Comparison of ENCODE assay signal across 24 cellular contexts in genomic region chr1:163406787-163407186, GRCh38.
"Had no signal": no experiment of that assay in that cellular context is flagged by ENCODE, and none has a peak within 500 bp of the region (broad histone marks: within the 10 kb centered on the region; RNA-seq: fewer than 3 reads in every experiment).

No MANE protein-coding gene starts in this region.

- H3K27me3 Mint-ChIP-seq: activated CD4-positive, alpha-beta T cell treated with anti-CD3 and anti-CD28 coated beads, Interleukin-2, amount 10 ng/mL, durations not matched to agents 24 days and 14 days had no signal

- ATAC-seq: activated CD8-positive, alpha-beta T cell treated with anti-CD3 and anti-CD28 coated beads, Interleukin-2, amount 10 ng/mL, durations not matched to agents 7 days and 5 days; psoas muscle; right lobe of liver; stimulated activated naive CD8-positive, alpha-beta T cell treated with anti-CD3 and anti-CD28 coated beads, Interleukin-15, Interleukin-2, amounts not matched to agents 100 U/mL and 50 U/mL, for 24 hours had no signal

- H3K4me3 Mint-ChIP-seq: activated CD4-positive, alpha-beta T cell treated with anti-CD3 and anti-CD28 coated beads, Interleukin-2, amount 10 ng/mL, durations not matched to agents 24 days and 14 days; activated CD8-positive, alpha-beta T cell treated with anti-CD3 and anti-CD28 coated beads, Interleukin-2, amount 10 ng/mL, durations not matched to agents 7 days and 5 days; activated naive CD8-positive, alpha-beta T cell; naive B cell; neural progenitor cell had no signal

- H3K4me1 ChIP-seq: psoas muscle, right lobe of liver had no signal

- FAIRE-seq: endothelial cell of umbilical vein, frontal cortex, TTC549 had no signal

- H3K27ac Mint-ChIP-seq: activated CD4-positive, alpha-beta T cell treated with anti-CD3 and anti-CD28 coated beads, Interleukin-2, amount 10 ng/mL, durations not matched to agents 24 days and 14 days; activated CD8-positive, alpha-beta T cell treated with anti-CD3 and anti-CD28 coated beads, Interleukin-2, amount 10 ng/mL, durations not matched to agents 7 days and 5 days; activated naive CD8-positive, alpha-beta T cell; naive B cell; neural progenitor cell had no signal

- H3K4me3 ChIP-seq: esophagus squamous epithelium, neural progenitor cell, psoas muscle, right lobe of liver, smooth muscle cell had no signal

- H3K27ac ChIP-seq: brain microvascular endothelial cell, esophagus squamous epithelium, neural progenitor cell, psoas muscle, right lobe of liver had no signal

- H3K9me3 Mint-ChIP-seq: activated CD4-positive, alpha-beta T cell treated with anti-CD3 and anti-CD28 coated beads, Interleukin-2, amount 10 ng/mL, durations not matched to agents 24 days and 14 days; naive B cell; neural progenitor cell had no signal

- H3K9me3 ChIP-seq: esophagus squamous epithelium, psoas muscle, right lobe of liver had no signal

- DNase-seq: activated CD4-positive, CD25-positive, alpha-beta regulatory T cell; activated CD8-positive, alpha-beta memory T cell treated with anti-CD3 and anti-CD28 coated beads, Interleukin-2, amount 50 U/mL, for 4 hours; activated CD8-positive, alpha-beta T cell treated with anti-CD3 and anti-CD28 coated beads, Interleukin-2, amount 10 ng/mL, durations not matched to agents 7 days and 5 days; activated gamma-delta T cell; activated T-cell treated with anti-CD3 and anti-CD28 coated beads, Interleukin-2, amount 50 U/mL, for 48 hours; brain microvascular endothelial cell; cortex of kidney; effector CD4-positive, alpha-beta T cell; esophagus squamous epithelium; head of caudate nucleus; left colon; mammary epithelial cell; naive B cell; psoas muscle; right lobe of liver; stimulated activated naive CD8-positive, alpha-beta T cell treated with anti-CD3 and anti-CD28 coated beads, Interleukin-15, Interleukin-2, amounts not matched to agents 100 U/mL and 50 U/mL, for 24 hours; trophoblast cell had no signal

- H3K9ac ChIP-seq: neural progenitor cell had no signal

- H3K36me3 Mint-ChIP-seq: activated naive CD8-positive, alpha-beta T cell; naive B cell; neural progenitor cell had no signal

- H3K36me3 ChIP-seq: brain microvascular endothelial cell, esophagus squamous epithelium, neural progenitor cell, right lobe of liver had no signal

- H3K27me3 ChIP-seq: brain microvascular endothelial cell, esophagus squamous epithelium, neural progenitor cell, right lobe of liver had no signal
